ENCODE assay signal across 8 cellular contexts in the genomic region with DNA sequence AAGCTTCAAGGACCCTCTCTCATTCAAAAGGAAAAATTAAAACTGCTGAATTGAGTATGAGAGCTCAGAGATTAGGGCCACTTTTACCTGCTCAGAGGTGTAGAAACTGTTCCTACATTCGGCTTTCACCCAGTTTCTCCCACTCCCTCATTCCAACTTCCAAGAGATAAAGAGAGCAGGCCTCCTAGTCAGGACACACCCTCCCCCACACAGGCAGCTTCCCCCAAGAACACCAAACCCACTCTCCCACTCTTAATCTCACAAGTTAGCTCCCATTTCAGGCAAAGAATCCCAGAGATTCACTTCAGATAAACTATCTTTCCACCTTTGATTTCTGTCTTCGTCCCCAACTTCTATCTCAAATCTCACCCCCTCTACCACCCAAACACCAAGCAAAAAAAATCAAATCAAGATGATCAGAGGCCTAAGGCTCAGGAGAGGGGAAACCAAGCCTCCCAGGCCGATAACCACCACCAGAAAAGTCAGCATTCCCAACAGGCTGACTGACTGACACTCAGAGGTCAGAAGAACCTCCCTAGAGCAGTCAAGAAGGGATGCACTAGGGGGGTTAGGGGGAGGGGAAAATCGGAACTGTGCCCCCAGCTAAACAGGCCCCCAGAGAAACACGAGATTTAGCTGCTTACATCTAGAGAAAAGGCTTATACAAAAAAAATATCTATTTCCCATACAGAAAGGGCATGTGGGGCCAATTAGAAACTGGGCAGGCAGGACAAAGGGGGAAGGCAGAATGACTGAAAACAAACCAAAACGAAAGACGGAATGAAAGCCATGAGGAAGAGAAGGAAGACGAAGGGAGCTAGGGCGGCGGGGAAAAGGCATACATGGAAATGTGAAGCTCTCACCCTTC. TPM values are rescaled to one million over a fixed set of nuclear protein-coding genes. Genes with fewer than 3 reads are reported as not detected.
A peak's percentile ranks its signal among the peaks of the same experiment; 100 is the strongest.
DNase-seq lines count a peak whose midpoint lies in the region; ATAC-seq and TF ChIP-seq lines count a peak whose summit lies in the region.

No MANE protein-coding gene starts in this region.

- intact Hi-C loops in natural killer cell (cut with micrococcal nuclease) = loop anchor here (2.0 kb wide), 1 partner anchor 24 kb away; the partner anchor contains the start of genes ACIN1 and C14orf119

- ATAC-seq in natural killer cell (no peak), GM21367 (IDR thresholded peaks at IDR 0.05; ENCODE audit: unreplicated experiment) (no peak), GM21737 (IDR thresholded peaks at IDR 0.05; ENCODE audit: unreplicated experiment) (no peak)

- H3K4me3 Mint-ChIP-seq in natural killer cell = peak overlapping the region; percentile 91

- DNase-seq in AG10803 (ENCODE audit: low read depth) (no peak), choroid plexus epithelial cell (ENCODE audit: low read depth) (no peak), natural killer cell (no peak), activated gamma-delta T cell treated with Interleukin-2 at 50 U/mL for 16 hours (no peak), GOT3 (lab: John Stamatoyannopoulos, UW) (no peak)

- no peaks in the 10 kb centered on the region for H3K9me3 Mint-ChIP-seq in natural killer cell

- H3K27ac Mint-ChIP-seq in natural killer cell = peak overlapping the region; percentile 61 to 91

- H3K36me3 Mint-ChIP-seq in natural killer cell = no peaks in the 10 kb centered on the region

- peaks cover 27 to 41% of the 10 kb centered on the region in 2 donors for H3K4me1 Mint-ChIP-seq in natural killer cell

- peak overlapping the region; percentile 86 for H3K27ac ChIP-seq in KOPT-K1 (ENCODE audit: low read depth, low read length, poor library complexity, severe bottlenecking)

- TF ChIP-seq CTCF in AG10803 (conservative IDR thresholded peaks at IDR 0.05; ENCODE audit: low read length) = no peak
- TF ChIP-seq CTCF in choroid plexus epithelial cell (conservative IDR thresholded peaks at IDR 0.05; ENCODE audit: low read depth, low read length) = no peak
- TF ChIP-seq CTCF in natural killer cell (IDR thresholded peaks at IDR 0.05) = no peak

- H3K27me3 Mint-ChIP-seq in natural killer cell (ENCODE audit: low read depth in 2 of 2) = no peaks in the 10 kb centered on the region

- H3K9me3 ChIP-seq in KOPT-K1 (ENCODE audit: insufficient read depth, low read length, poor library complexity, severe bottlenecking) = no peaks in the 10 kb centered on the region

- H3K4me3 ChIP-seq in AG10803 (ENCODE audit: low read length) = peak overlapping the region; percentile 92
- H3K4me3 ChIP-seq in choroid plexus epithelial cell (ENCODE audit: low read depth, low read length) = peak overlapping the region; percentile 90

- peaks cover 79% of the 10 kb centered on the region for H3K36me3 ChIP-seq in KOPT-K1 (ENCODE audit: insufficient read depth, low read length)

RNA-seq across cellular contexts. Expression of gene CDH24, which starts 13.2 kb away (rescaled TPM):
- 1 to 10 TPM; 1.9 to 4.9 (median 2.8) TPM for total RNA-seq in natural killer cell

RNA-seq across cellular contexts. Expression of gene ACIN1, which starts 24.4 kb away (rescaled TPM):
- 100 to 1,000 TPM; 321 to 395 (median 347) TPM for total RNA-seq in natural killer cell

RNA-seq across cellular contexts. Expression of gene C14orf119, which starts 24.8 kb away (rescaled TPM):
- total RNA-seq in natural killer cell = 10 to 100 TPM; 10.6 to 19.0 (median 14.7) TPM

RNA-seq across cellular contexts. Expression of gene PSMB11, which starts 28.5 kb away (rescaled TPM):
- not detected for total RNA-seq in natural killer cell

RNA-seq across cellular contexts. Expression of gene CIROP, which starts 34.3 kb away (rescaled TPM):
- not detected for total RNA-seq in natural killer cell
